Comparison of ENCODE assay signal across 1 cellular context in genomic region chr19:18866800-18867123, GRCh38.
TF ChIP-seq lines count a peak whose summit lies in the region.

No MANE protein-coding gene starts in this region.

TF ChIP-seq in GM23338, 12 proteins besides CTCF, POLR2A, EP300 and RAD21 (continued from another document):
- no peak for TF ChIP-seq REST (IDR thresholded peaks at IDR 0.05; ENCODE audit: unreplicated experiment)
- TF ChIP-seq, protein P1, sequence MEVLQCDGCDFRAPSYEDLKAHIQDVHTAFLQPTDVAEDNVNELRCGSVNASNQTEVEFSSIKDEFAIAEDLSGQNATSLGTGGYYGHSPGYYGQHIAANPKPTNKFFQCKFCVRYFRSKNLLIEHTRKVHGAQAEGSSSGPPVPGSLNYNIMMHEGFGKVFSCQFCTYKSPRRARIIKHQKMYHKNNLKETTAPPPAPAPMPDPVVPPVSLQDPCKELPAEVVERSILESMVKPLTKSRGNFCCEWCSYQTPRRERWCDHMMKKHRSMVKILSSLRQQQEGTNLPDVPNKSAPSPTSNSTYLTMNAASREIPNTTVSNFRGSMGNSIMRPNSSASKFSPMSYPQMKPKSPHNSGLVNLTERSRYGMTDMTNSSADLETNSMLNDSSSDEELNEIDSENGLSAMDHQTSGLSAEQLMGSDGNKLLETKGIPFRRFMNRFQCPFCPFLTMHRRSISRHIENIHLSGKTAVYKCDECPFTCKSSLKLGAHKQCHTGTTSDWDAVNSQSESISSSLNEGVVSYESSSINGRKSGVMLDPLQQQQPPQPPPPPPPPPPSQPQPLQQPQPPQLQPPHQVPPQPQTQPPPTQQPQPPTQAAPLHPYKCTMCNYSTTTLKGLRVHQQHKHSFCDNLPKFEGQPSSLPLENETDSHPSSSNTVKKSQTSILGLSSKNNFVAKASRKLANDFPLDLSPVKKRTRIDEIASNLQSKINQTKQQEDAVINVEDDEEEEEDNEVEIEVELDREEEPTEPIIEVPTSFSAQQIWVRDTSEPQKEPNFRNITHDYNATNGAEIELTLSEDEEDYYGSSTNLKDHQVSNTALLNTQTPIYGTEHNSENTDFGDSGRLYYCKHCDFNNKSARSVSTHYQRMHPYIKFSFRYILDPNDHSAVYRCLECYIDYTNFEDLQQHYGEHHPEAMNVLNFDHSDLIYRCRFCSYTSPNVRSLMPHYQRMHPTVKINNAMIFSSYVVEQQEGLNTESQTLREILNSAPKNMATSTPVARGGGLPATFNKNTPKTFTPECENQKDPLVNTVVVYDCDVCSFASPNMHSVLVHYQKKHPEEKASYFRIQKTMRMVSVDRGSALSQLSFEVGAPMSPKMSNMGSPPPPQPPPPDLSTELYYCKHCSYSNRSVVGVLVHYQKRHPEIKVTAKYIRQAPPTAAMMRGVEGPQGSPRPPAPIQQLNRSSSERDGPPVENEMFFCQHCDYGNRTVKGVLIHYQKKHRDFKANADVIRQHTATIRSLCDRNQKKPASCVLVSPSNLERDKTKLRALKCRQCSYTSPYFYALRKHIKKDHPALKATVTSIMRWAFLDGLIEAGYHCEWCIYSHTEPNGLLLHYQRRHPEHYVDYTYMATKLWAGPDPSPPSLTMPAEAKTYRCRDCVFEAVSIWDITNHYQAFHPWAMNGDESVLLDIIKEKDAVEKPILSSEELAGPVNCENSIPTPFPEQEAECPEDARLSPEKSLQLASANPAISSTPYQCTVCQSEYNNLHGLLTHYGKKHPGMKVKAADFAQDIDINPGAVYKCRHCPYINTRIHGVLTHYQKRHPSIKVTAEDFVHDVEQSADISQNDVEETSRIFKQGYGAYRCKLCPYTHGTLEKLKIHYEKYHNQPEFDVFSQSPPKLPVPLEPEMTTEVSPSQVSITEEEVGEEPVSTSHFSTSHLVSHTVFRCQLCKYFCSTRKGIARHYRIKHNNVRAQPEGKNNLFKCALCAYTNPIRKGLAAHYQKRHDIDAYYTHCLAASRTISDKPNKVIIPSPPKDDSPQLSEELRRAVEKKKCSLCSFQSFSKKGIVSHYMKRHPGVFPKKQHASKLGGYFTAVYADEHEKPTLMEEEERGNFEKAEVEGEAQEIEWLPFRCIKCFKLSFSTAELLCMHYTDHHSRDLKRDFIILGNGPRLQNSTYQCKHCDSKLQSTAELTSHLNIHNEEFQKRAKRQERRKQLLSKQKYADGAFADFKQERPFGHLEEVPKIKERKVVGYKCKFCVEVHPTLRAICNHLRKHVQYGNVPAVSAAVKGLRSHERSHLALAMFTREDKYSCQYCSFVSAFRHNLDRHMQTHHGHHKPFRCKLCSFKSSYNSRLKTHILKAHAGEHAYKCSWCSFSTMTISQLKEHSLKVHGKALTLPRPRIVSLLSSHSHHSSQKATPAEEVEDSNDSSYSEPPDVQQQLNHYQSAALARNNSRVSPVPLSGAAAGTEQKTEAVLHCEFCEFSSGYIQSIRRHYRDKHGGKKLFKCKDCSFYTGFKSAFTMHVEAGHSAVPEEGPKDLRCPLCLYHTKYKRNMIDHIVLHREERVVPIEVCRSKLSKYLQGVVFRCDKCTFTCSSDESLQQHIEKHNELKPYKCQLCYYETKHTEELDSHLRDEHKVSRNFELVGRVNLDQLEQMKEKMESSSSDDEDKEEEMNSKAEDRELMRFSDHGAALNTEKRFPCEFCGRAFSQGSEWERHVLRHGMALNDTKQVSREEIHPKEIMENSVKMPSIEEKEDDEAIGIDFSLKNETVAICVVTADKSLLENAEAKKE (CRISPR knock-in tag; IDR thresholded peaks at IDR 0.05), result no peak
